In the genomic region with DNA sequence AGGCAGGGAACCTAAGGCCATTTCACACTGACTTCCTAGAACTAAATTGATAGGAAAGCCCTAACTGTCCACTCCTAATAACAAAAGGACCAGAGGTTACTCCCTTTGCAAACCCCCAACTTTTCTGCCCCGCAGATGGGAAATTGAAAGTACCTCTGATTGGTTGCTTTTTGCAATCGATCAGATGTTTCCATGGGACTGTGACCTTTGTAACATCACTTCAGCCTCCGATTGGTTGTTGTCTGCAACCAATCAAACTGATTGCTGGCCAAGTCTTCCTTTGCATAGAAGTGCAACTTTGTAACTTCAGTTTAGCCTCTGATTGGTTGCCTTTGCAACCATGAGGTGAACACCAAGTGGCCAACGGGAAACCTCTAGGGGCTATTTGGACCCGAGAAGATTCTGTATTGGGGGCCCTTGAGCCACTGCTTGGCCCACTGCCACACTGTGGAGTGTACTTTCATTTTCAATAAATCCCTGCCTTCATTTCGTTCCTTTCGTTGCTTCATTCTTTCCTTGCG, we compare ENCODE assay signal across 8 cellular contexts. TPM values are rescaled to one million over a fixed set of nuclear protein-coding genes. Genes with fewer than 3 reads are reported as not detected.
DNase-seq lines count a peak whose midpoint lies in the region; ATAC-seq and TF ChIP-seq lines count a peak whose summit lies in the region.

No MANE protein-coding gene starts in this region.

- no peaks in the 10 kb centered on the region for H3K79me2 ChIP-seq in Karpas-422 (ENCODE audit: low read length)

- H2AFZ ChIP-seq in Karpas-422 (ENCODE audit: low read length): no peak overlapping the region

- DNase-seq in COLO668 (lab: John Stamatoyannopoulos, UW; ENCODE audit: unreplicated experiment) (peak; percentile 53), LNCaP clone FGC (ENCODE audit: low read depth) (no peak), mucosa of gallbladder (ENCODE audit: low spot score) (peak; percentile 53), globus pallidus (ENCODE audit: low spot score) (no peak), NCI-H1930 (lab: John Stamatoyannopoulos, UW) (no peak), Karpas-422 (no peak)
- DNase-seq in activated naive CD8-positive, alpha-beta T cell treated with anti-CD3 and anti-CD28 coated beads, Interleukin-2, amount 50 U/mL, for 24 hours: no peak
- no peak for DNase-seq in activated CD4-positive, alpha-beta T cell treated with anti-CD3 and anti-CD28 coated beads, Interleukin-2, amount 50 U/mL, for 1 hour

- H4K20me1 ChIP-seq in Karpas-422 (ENCODE audit: insufficient read depth, low read depth, low read length): no peaks in the 10 kb centered on the region

- H3K4me3 ChIP-seq in LNCaP clone FGC (ENCODE audit: low read depth, low read length) (peak overlapping the region; percentile 28), Karpas-422 (ENCODE audit: low read length) (no peak overlapping the region)

- H3K9ac ChIP-seq in Karpas-422 (ENCODE audit: low read length): no peak overlapping the region

- H3K9me2 ChIP-seq in Karpas-422 (replicated peaks; ENCODE audit: insufficient read depth, low read length): no peaks in the 10 kb centered on the region

- no peak for TF ChIP-seq CTCF in LNCaP clone FGC (IDR thresholded peaks at IDR 0.05; ENCODE audit: control insufficient read depth, extremely low read depth, insufficient read depth)

- H3K27me3 Mint-ChIP-seq in activated naive CD8-positive, alpha-beta T cell treated with anti-CD3 and anti-CD28 coated beads, Interleukin-2, amount 50 U/mL, for 24 hours: no peaks in the 10 kb centered on the region

- H3K27ac ChIP-seq in Karpas-422 (ENCODE audit: low read length): no peak overlapping the region

- no peak overlapping the region for H3K27ac Mint-ChIP-seq in activated naive CD8-positive, alpha-beta T cell treated with anti-CD3 and anti-CD28 coated beads, Interleukin-2, amount 50 U/mL, for 24 hours

- H3K4me3 Mint-ChIP-seq in activated naive CD8-positive, alpha-beta T cell treated with anti-CD3 and anti-CD28 coated beads, Interleukin-2, amount 50 U/mL, for 24 hours: peak overlapping the region; percentile 55

- no peaks in the 10 kb centered on the region for H3K9me3 Mint-ChIP-seq in activated naive CD8-positive, alpha-beta T cell treated with anti-CD3 and anti-CD28 coated beads, Interleukin-2, amount 50 U/mL, for 24 hours

- H3K36me3 Mint-ChIP-seq in activated naive CD8-positive, alpha-beta T cell treated with anti-CD3 and anti-CD28 coated beads, Interleukin-2, amount 50 U/mL, for 24 hours (ENCODE audit: low read depth): no peaks in the 10 kb centered on the region

- H3K4me2 ChIP-seq in Karpas-422 (ENCODE audit: low read depth, low read length, poor library complexity, severe bottlenecking): no peak overlapping the region

- no peaks in the 10 kb centered on the region for H3K4me1 ChIP-seq in Karpas-422 (ENCODE audit: low read length)

- H3K9me3 ChIP-seq in Karpas-422 (ENCODE audit: low read length): no peaks in the 10 kb centered on the region

- H3K36me3 ChIP-seq in Karpas-422 (ENCODE audit: insufficient read depth, low read length): no peaks in the 10 kb centered on the region

- no peaks in the 10 kb centered on the region for H3K27me3 ChIP-seq in Karpas-422 (ENCODE audit: low read length)

- no peak for ATAC-seq in activated naive CD8-positive, alpha-beta T cell treated with anti-CD3 and anti-CD28 coated beads, Interleukin-2, amount 50 U/mL, for 24 hours

- no peaks in the 10 kb centered on the region for H3K4me1 Mint-ChIP-seq in activated naive CD8-positive, alpha-beta T cell treated with anti-CD3 and anti-CD28 coated beads, Interleukin-2, amount 50 U/mL, for 24 hours

RNA-seq across cellular contexts. Expression of a gene that starts 11.3 kb away (rescaled TPM):
- total RNA-seq in mucosa of gallbladder: 2.3 TPM
- 17.4 and 25.8 TPM in 2 replicates for total RNA-seq in Karpas-422 (2014; rRNA removed; shearing (Covaris generic); ENCODE audit: low replicate concordance)

RNA-seq across cellular contexts. Expression of a gene that starts 13.7 kb away (rescaled TPM):
- 8.1 TPM for total RNA-seq in mucosa of gallbladder
- 13.6 and 33.0 TPM in 2 replicates for total RNA-seq in Karpas-422 (2014; rRNA removed; shearing (Covaris generic); ENCODE audit: low replicate concordance)

RNA-seq across cellular contexts. Expression of a gene that starts 17.9 kb away (rescaled TPM):
- 33.0 TPM for total RNA-seq in mucosa of gallbladder
- total RNA-seq in Karpas-422 (2014; rRNA removed; shearing (Covaris generic); ENCODE audit: low replicate concordance): 21.8 and 25.3 TPM in 2 replicates

Comparison
In these comparisons a context has a peak if more than half of its experiments do, and no peak if none do; other contexts are left out.
1. DNase-seq: peak in COLO668 (single experiment) and mucosa of gallbladder (single experiment); none in LNCaP clone FGC (single experiment), activated naive CD8-positive, alpha-beta T cell treated with anti-CD3 and anti-CD28 coated beads, Interleukin-2, amount 50 U/mL, for 24 hours (single experiment), globus pallidus (single experiment), NCI-H1930 (0 of 2), Karpas-422 (single experiment) and activated CD4-positive, alpha-beta T cell treated with anti-CD3 and anti-CD28 coated beads, Interleukin-2, amount 50 U/mL, for 1 hour (single experiment).